32 cellular contexts compared by ENCODE assay signal in the genomic region with DNA sequence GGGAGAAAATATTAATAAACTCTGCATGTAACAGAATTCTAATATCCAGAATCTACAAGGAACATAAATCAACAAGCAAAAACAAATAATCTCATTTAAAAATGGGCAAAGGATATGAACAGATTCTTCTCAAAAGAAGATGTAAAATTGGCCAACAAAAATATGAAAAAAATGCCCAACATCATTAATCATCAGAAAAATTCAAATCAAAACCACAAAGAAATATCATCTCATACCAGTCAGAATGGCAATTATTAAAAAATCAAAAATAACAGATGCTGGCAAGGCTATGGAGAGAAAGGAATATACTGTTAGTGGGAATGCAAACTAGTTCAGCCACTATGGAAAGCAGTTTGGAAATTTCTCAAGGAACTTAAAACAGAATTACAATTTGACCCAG.
"Had no signal": no experiment of that assay in that cellular context is flagged by ENCODE, and none has a peak within 500 bp of the region (broad histone marks: within the 10 kb centered on the region; RNA-seq: fewer than 3 reads in every experiment).

No MANE protein-coding gene starts in this region.

- H3K9me3 ChIP-seq: ascending aorta, colonic mucosa, esophagus squamous epithelium, gastroesophageal sphincter had no signal

- H3K27ac ChIP-seq: ascending aorta, brain microvascular endothelial cell, colonic mucosa, epithelial cell of prostate, esophagus squamous epithelium, gastroesophageal sphincter, heart right ventricle, WERI-Rb-1 had no signal

- H3K4me3 ChIP-seq: ascending aorta, colonic mucosa, esophagus squamous epithelium, gastroesophageal sphincter, heart right ventricle had no signal

- H3K36me3 Mint-ChIP-seq: activated CD4-positive, alpha-beta memory T cell treated with anti-CD3 and anti-CD28 coated beads for 36 hours; activated CD8-positive, alpha-beta memory T cell treated with anti-CD3 and anti-CD28 coated beads, Interleukin-2, amount 10 ng/mL, durations not matched to agents 7 days and 5 days; activated naive CD4-positive, alpha-beta T cell treated with anti-CD3 and anti-CD28 coated beads, Interleukin-2, amount 50 U/mL, for 24 hours; activated naive CD8-positive, alpha-beta T cell treated with anti-CD3 and anti-CD28 coated beads for 36 hours had no signal

- H3K27me3 ChIP-seq: ascending aorta, brain microvascular endothelial cell, colonic mucosa, gastroesophageal sphincter had no signal

- DNase-seq: activated B cell treated with CpG ODN at 0.5 μM for 24 hours; activated CD4-positive, alpha-beta memory T cell treated with anti-CD3 and anti-CD28 coated beads for 36 hours; activated CD4-positive, alpha-beta T cell treated with anti-CD3 and anti-CD28 coated beads for 48 hours; activated CD4-positive, alpha-beta T cell treated with anti-CD3 and anti-CD28 coated beads, Interleukin-2, amount 50 U/mL, for 1 hour; activated CD8-positive, alpha-beta memory T cell treated with anti-CD3 and anti-CD28 coated beads, Interleukin-2, amount 10 ng/mL, durations not matched to agents 7 days and 5 days; activated CD8-positive, alpha-beta memory T cell treated with anti-CD3 and anti-CD28 coated beads, Interleukin-2, amount 50 U/mL, for 4 hours; activated CD8-positive, alpha-beta T cell treated with anti-CD3 and anti-CD28 coated beads, Interleukin-2, amount 10 ng/mL, durations not matched to agents 7 days and 5 days; activated effector memory CD4-positive, alpha-beta T cell treated with anti-CD3 and anti-CD28 coated beads, Interleukin-2, amount 50 U/mL, for 16 hours; activated naive CD4-positive, alpha-beta T cell treated with anti-CD3 and anti-CD28 coated beads for 36 hours; activated naive CD8-positive, alpha-beta T cell treated with anti-CD3 and anti-CD28 coated beads for 36 hours; activated naive CD8-positive, alpha-beta T cell treated with anti-CD3 and anti-CD28 coated beads, Interleukin-2, amount 50 U/mL, for 24 hours; activated T-cell treated with anti-CD3 and anti-CD28 coated beads, Interleukin-2, amount 50 U/mL, for 1 hour; activated T-cell treated with anti-CD3 and anti-CD28 coated beads, Interleukin-2, amount 50 U/mL, for 48 hours; brain microvascular endothelial cell; caudate nucleus; colonic mucosa; effector CD8-positive, alpha-beta T cell; esophagus squamous epithelium; foreskin melanocyte; heart right ventricle; T-helper 1 cell; T-helper 17 cell; T1000; WERI-Rb-1 had no signal

- H3K4me3 Mint-ChIP-seq: activated B cell treated with CpG ODN at 0.5 μM for 24 hours; activated CD4-positive, alpha-beta memory T cell treated with anti-CD3 and anti-CD28 coated beads for 36 hours; activated CD8-positive, alpha-beta memory T cell treated with anti-CD3 and anti-CD28 coated beads, Interleukin-2, amount 10 ng/mL, durations not matched to agents 7 days and 5 days; activated CD8-positive, alpha-beta T cell treated with anti-CD3 and anti-CD28 coated beads, Interleukin-2, amount 10 ng/mL, durations not matched to agents 7 days and 5 days; activated naive CD4-positive, alpha-beta T cell treated with anti-CD3 and anti-CD28 coated beads for 36 hours; activated naive CD4-positive, alpha-beta T cell treated with anti-CD3 and anti-CD28 coated beads, Interleukin-2, amount 50 U/mL, for 24 hours; activated naive CD8-positive, alpha-beta T cell treated with anti-CD3 and anti-CD28 coated beads for 36 hours; activated naive CD8-positive, alpha-beta T cell treated with anti-CD3 and anti-CD28 coated beads, Interleukin-2, amount 50 U/mL, for 24 hours; activated T-helper 1 cell treated with anti-CD3 and anti-CD28 coated beads, Interleukin-12 subunit alpha, Interleukin-12 subunit beta, Interleukin-2, Interleukin-4 antibody, amounts not matched to agents 30 ng/mL and 10 ng/mL and 1 ng/mL, durations not matched to agents 14 hours and 24 hours and 36 hours; T-helper 17 cell; T-helper 2 cell treated with Interferon-gamma antibody and Interleukin-4, amounts not matched to agents 5 μg/mL and 100 μg/mL, for 36 hours had no signal

- H3K36me3 ChIP-seq: ascending aorta, brain microvascular endothelial cell, colonic mucosa, esophagus squamous epithelium, gastroesophageal sphincter, heart right ventricle, WERI-Rb-1 had no signal

- H3K27ac Mint-ChIP-seq: activated B cell treated with CpG ODN at 0.5 μM for 24 hours; activated CD4-positive, alpha-beta memory T cell treated with anti-CD3 and anti-CD28 coated beads for 36 hours; activated CD8-positive, alpha-beta memory T cell treated with anti-CD3 and anti-CD28 coated beads, Interleukin-2, amount 10 ng/mL, durations not matched to agents 7 days and 5 days; activated CD8-positive, alpha-beta T cell treated with anti-CD3 and anti-CD28 coated beads, Interleukin-2, amount 10 ng/mL, durations not matched to agents 7 days and 5 days; activated naive CD4-positive, alpha-beta T cell treated with anti-CD3 and anti-CD28 coated beads for 36 hours; activated naive CD8-positive, alpha-beta T cell treated with anti-CD3 and anti-CD28 coated beads for 36 hours; activated naive CD8-positive, alpha-beta T cell treated with anti-CD3 and anti-CD28 coated beads, Interleukin-2, amount 50 U/mL, for 24 hours; activated T-helper 1 cell treated with anti-CD3 and anti-CD28 coated beads, Interleukin-12 subunit alpha, Interleukin-12 subunit beta, Interleukin-2, Interleukin-4 antibody, amounts not matched to agents 30 ng/mL and 10 ng/mL and 1 ng/mL, durations not matched to agents 14 hours and 24 hours and 36 hours; activated T-helper 2 cell treated with anti-CD3 and anti-CD28 coated beads, Interferon-gamma antibody, Interleukin-2, Interleukin-4, amounts not matched to agents 10 μg/mL and 5 μg/mL and 100 μg/mL, durations not matched to agents 14 hours and 24 hours and 36 hours; T-helper 17 cell; T-helper 2 cell treated with Interferon-gamma antibody and Interleukin-4, amounts not matched to agents 5 μg/mL and 100 μg/mL, for 36 hours had no signal

- H3K9me3 Mint-ChIP-seq: activated B cell treated with CpG ODN at 0.5 μM for 24 hours; activated CD4-positive, alpha-beta memory T cell treated with anti-CD3 and anti-CD28 coated beads for 36 hours; activated naive CD8-positive, alpha-beta T cell treated with anti-CD3 and anti-CD28 coated beads, Interleukin-2, amount 50 U/mL, for 24 hours; T-helper 2 cell treated with Interferon-gamma antibody and Interleukin-4, amounts not matched to agents 5 μg/mL and 100 μg/mL, for 36 hours had no signal

- H3K4me1 Mint-ChIP-seq: activated B cell treated with CpG ODN at 0.5 μM for 24 hours; activated CD8-positive, alpha-beta memory T cell treated with anti-CD3 and anti-CD28 coated beads, Interleukin-2, amount 10 ng/mL, durations not matched to agents 7 days and 5 days; activated naive CD4-positive, alpha-beta T cell treated with anti-CD3 and anti-CD28 coated beads, Interleukin-2, amount 50 U/mL, for 24 hours; activated naive CD8-positive, alpha-beta T cell treated with anti-CD3 and anti-CD28 coated beads for 36 hours; activated naive CD8-positive, alpha-beta T cell treated with anti-CD3 and anti-CD28 coated beads, Interleukin-2, amount 50 U/mL, for 24 hours; T-helper 17 cell had no signal

- H3K4me1 ChIP-seq: ascending aorta, colonic mucosa, esophagus squamous epithelium had no signal

- H3K27me3 Mint-ChIP-seq: activated CD8-positive, alpha-beta memory T cell treated with anti-CD3 and anti-CD28 coated beads, Interleukin-2, amount 10 ng/mL, durations not matched to agents 7 days and 5 days; T-helper 17 cell had no signal

- ATAC-seq: activated CD4-positive, CD25-positive, alpha-beta regulatory T cell treated with anti-CD3 and anti-CD28 coated beads, Interleukin-2, amount 50 U/mL, for 24 hours; activated CD8-positive, alpha-beta memory T cell treated with anti-CD3 and anti-CD28 coated beads, Interleukin-2, amount 10 ng/mL, durations not matched to agents 7 days and 5 days; activated CD8-positive, alpha-beta T cell treated with anti-CD3 and anti-CD28 coated beads, Interleukin-2, amount 10 ng/mL, durations not matched to agents 7 days and 5 days; activated naive CD8-positive, alpha-beta T cell treated with anti-CD3 and anti-CD28 coated beads, Interleukin-2, amount 50 U/mL, for 24 hours; gastroesophageal sphincter; heart right ventricle; T-helper 17 cell had no signal
